Comparison of ENCODE assay signal across 14 cellular contexts in the genomic region with DNA sequence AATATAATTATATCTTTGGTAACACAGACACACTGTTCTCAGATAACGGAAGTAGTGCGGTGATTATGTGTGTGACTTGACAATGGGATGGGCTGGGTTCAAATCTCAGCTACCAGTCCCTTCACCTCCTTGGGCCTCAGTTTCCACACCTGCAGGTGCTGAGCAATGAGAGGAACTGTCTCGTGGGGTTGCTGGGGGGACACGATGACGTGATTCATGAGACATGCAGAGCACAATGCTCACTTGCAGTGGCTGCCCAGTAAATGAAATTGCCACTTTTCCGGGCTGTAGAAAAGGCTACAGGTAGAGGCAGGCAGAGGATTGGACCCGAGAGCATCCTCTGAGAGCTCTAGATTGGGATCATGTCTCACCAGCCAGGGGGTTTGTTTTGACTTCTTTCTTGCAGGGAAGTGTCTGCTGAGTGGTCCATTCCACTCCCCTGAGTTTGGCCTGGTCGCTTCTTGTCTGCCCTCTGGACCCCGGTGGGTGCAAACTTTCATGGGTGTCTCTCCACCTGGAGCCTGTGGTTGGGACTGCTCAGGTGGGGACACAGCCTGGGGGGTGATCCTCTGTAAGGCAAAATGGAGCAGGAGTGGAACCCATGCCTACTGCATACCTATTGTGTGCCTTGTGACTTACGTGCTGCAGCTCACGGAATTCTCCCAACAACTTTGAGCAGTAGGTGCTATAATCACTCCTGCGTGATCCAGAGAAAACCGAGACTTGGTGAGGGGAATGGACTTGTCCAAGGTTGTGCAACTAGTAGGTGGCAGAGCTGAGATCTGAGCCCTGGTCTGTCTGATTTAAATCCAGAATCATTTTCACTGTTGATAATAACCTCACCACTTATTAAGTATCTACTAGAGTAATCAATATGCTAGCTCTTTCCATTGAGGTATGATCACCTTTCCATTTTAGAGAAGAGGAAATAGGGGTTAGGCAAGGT.
DNase-seq lines count a peak whose midpoint lies in the region; ATAC-seq, FAIRE-seq and TF ChIP-seq lines count a peak whose summit lies in the region.
"Had no signal": no experiment of that assay in that cellular context is flagged by ENCODE, and none has a peak within 500 bp of the region (broad histone marks: within the 10 kb centered on the region; RNA-seq: fewer than 3 reads in every experiment).

No MANE protein-coding gene starts in this region.

- H3K27me3 ChIP-seq in BLaER1 treated with 17β-estradiol and CSF1 and Interleukin-3, amounts not matched to agents 10 nM and 100 nM = peaks cover 18 to 46% (median 31%) of the 10 kb centered on the region in 11 experiments
- H3K27me3 ChIP-seq in HL-60 (ENCODE audit: insufficient read depth, poor library complexity, severe bottlenecking) = no peaks in the 10 kb centered on the region
- H3K27me3 ChIP-seq: ascending aorta, pancreas had no signal

- peaks cover 55 to 98% (median 76%) of the 10 kb centered on the region in 10 experiments for H3K4me1 ChIP-seq in BLaER1 treated with 17β-estradiol and CSF1 and Interleukin-3, amounts not matched to agents 10 nM and 100 nM
- H3K4me1 ChIP-seq: ascending aorta had no signal

- peaks cover 12% of the 10 kb centered on the region for H3K27me3 Mint-ChIP-seq in activated naive CD8-positive, alpha-beta T cell treated with anti-CD3 and anti-CD28 coated beads, Interleukin-2, amount 50 U/mL, for 24 hours

- peak overlapping the region in 9 of 11 experiments; percentile 23 to 74 (median 57); a peak in 17 of 22 replicates for H3K9ac ChIP-seq in BLaER1 treated with 17β-estradiol and CSF1 and Interleukin-3, amounts not matched to agents 10 nM and 100 nM

- H3K4me2 ChIP-seq in BLaER1 treated with 17β-estradiol and CSF1 and Interleukin-3, amounts not matched to agents 10 nM and 100 nM = peak overlapping the region; percentile 74 to 99 (median 95)

- peak overlapping the region in 3 of 10 experiments; percentile 3 to 38 (median 24); a peak in 1 of 20 replicates for H3K4me3 ChIP-seq in BLaER1 treated with 17β-estradiol and CSF1 and Interleukin-3, amounts not matched to agents 10 nM and 100 nM
- no peak overlapping the region for H3K4me3 ChIP-seq in HL-60 (replicated peaks; ENCODE audit: insufficient read depth, low read length)
- H3K4me3 ChIP-seq: ascending aorta, pancreas had no signal

- no peaks in the 10 kb centered on the region for H3K9me3 ChIP-seq in BLaER1 treated with 17β-estradiol and CSF1 and Interleukin-3, amounts not matched to agents 10 nM and 100 nM (replicated peaks in 1 of 11)
- H3K9me3 ChIP-seq: ascending aorta, pancreas had no signal

- no peak for ATAC-seq in activated naive CD8-positive, alpha-beta T cell treated with anti-CD3 and anti-CD28 coated beads, Interleukin-2, amount 50 U/mL, for 24 hours

- H3K27ac ChIP-seq in BLaER1 treated with 17β-estradiol and CSF1 and Interleukin-3, amounts not matched to agents 10 nM and 100 nM = peak overlapping the region; percentile 26 to 82 (median 70); a peak in 20 of 22 replicates
- peak overlapping the region; percentile 80 for H3K27ac ChIP-seq in HL-60 (replicated peaks)

- H3K4me1 Mint-ChIP-seq in activated naive CD8-positive, alpha-beta T cell treated with anti-CD3 and anti-CD28 coated beads, Interleukin-2, amount 50 U/mL, for 24 hours = peaks cover 43% of the 10 kb centered on the region

- intact Hi-C loops in posterior vena cava (cut with DNase I) = no loop called here

- no peaks in the 10 kb centered on the region for H3K36me3 ChIP-seq in BLaER1 treated with 17β-estradiol and CSF1 and Interleukin-3, amounts not matched to agents 10 nM and 100 nM
- H3K36me3 ChIP-seq: ascending aorta, pancreas had no signal

- FAIRE-seq in frontal cortex (lab: Jason Lieb, UNC) = no peak
- FAIRE-seq: pancreas had no signal

- TF ChIP-seq CTCF in HL-60 (IDR thresholded peaks at IDR 0.05; ENCODE audit: insufficient read depth, low read length) = no peak

- H3K4me3 Mint-ChIP-seq in activated naive CD8-positive, alpha-beta T cell treated with anti-CD3 and anti-CD28 coated beads, Interleukin-2, amount 50 U/mL, for 24 hours = peak overlapping the region; percentile 66

- H4K20me1 ChIP-seq in BLaER1 treated with 17β-estradiol and CSF1 and Interleukin-3, amounts not matched to agents 10 nM and 100 nM = peaks cover 0 to 30% (median 0%) of the 10 kb centered on the region in 11 experiments; a peak in 5 of 22 replicates

- no peaks in the 10 kb centered on the region for H3K9me3 Mint-ChIP-seq in activated naive CD8-positive, alpha-beta T cell treated with anti-CD3 and anti-CD28 coated beads, Interleukin-2, amount 50 U/mL, for 24 hours

- H3K36me3 Mint-ChIP-seq in activated naive CD8-positive, alpha-beta T cell treated with anti-CD3 and anti-CD28 coated beads, Interleukin-2, amount 50 U/mL, for 24 hours (ENCODE audit: low read depth) = no peaks in the 10 kb centered on the region

- DNase-seq in HL-60 (ENCODE audit: low read depth in 1 of 2, low spot score in 1 of 2) (no peak), posterior vena cava (ENCODE audit: low spot score) (peak; percentile 55), frontal cortex (ENCODE audit: low spot score in 2 of 2) (no peak), COR-L47 (lab: John Stamatoyannopoulos, UW) (no peak), NCI-H69 (lab: John Stamatoyannopoulos, UW) (no peak), superior temporal gyrus (ENCODE audit: extremely low spot score) (no peak)
- DNase-seq in activated naive CD8-positive, alpha-beta T cell treated with anti-CD3 and anti-CD28 coated beads, Interleukin-2, amount 50 U/mL, for 24 hours = no peak
- DNase-seq: EL, NCI-H1930, NCI-H774, pancreas, Right ventricle myocardium superior had no signal

- peak overlapping the region; percentile 96 for H3K27ac Mint-ChIP-seq in activated naive CD8-positive, alpha-beta T cell treated with anti-CD3 and anti-CD28 coated beads, Interleukin-2, amount 50 U/mL, for 24 hours
